1 cellular context compared by ENCODE assay signal in the genomic region with DNA sequence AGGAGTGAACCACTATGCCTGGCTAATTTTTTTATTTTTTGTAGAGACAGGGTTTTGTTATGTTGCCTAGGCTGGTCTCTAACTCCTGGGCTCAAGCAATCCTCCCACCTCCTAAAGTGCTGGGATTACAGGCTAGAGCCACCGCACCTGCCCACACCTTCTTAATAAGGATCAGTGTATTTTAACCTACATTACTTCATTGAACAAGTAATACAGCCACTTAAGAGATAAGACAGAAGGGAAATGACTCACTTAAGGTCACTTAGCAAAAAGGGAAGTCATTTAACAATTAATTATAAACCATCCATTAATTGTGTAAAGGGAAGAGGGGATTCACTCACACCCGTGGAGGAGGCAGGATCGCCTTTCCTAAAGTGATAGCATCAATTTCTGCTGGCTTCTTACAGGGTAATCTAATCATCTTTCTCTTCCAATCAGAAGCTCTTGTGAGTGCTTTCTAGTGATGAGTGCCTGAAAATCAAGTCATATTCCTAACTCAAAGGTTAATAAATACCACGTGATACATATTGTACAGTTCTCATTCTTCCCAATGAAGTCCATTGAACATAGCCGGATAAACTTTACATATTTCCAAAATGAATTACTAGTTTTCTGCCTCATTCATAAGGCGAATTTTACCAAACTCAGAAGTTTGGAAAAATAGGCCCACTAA.
TF ChIP-seq lines count a peak whose summit lies in the region.

No MANE protein-coding gene starts in this region.

TF ChIP-seq in SK-N-SH, 30 proteins besides CTCF, POLR2A, EP300 and RAD21 (continued from another document):
- TF ChIP-seq, protein P1, sequence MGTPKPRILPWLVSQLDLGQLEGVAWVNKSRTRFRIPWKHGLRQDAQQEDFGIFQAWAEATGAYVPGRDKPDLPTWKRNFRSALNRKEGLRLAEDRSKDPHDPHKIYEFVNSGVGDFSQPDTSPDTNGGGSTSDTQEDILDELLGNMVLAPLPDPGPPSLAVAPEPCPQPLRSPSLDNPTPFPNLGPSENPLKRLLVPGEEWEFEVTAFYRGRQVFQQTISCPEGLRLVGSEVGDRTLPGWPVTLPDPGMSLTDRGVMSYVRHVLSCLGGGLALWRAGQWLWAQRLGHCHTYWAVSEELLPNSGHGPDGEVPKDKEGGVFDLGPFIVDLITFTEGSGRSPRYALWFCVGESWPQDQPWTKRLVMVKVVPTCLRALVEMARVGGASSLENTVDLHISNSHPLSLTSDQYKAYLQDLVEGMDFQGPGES (IDR thresholded peaks at IDR 0.05; ENCODE audit: low read depth, low read length) = no peak
- no peak for TF ChIP-seq GATA2 (CRISPR knock-in tag; IDR thresholded peaks at IDR 0.05)
- TF ChIP-seq ZBTB33 (IDR thresholded peaks at IDR 0.05; ENCODE audit: borderline replicate concordance, low read depth) = no peak
- TF ChIP-seq TCF12 (IDR thresholded peaks at IDR 0.05) = no peak
- TF ChIP-seq NRF1 (IDR thresholded peaks at IDR 0.05; ENCODE audit: low read depth, low read length) = no peak
